ENCODE assay signal across 8 cellular contexts in the genomic region with DNA sequence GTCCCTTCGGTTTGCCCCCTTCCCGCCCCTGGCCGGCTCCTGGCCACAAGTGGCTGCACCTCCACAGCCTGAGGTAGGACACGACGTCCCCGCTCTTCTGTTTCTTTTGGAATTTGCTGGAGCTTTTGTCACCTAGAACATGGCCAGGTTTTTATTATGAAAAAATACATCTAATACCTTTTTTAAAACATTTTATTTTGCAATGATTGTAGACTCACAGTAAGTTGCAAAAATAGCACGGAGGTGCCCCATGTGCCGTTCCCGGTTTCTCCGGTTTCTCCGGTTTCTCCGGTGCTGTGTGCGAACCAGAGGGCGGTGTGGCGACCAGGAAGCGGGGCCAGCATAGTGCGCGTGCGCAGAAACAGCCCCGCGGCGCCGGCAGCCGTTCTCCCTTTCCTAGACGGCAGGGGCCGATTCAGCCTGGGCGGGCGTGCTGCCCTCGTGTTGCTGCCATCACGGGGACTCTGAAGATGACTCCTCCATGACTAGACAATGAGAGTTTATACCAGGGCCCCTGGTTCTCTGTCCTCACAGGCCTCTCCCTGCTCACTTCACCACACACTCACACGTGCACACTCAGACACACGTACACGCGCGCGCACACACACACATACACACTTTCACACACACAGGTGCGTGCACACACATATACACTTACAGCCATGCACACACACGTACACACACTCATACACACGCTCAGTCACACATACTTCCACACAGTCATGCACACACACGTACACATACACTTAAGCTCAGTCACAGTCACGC.
DNase-seq lines count a peak whose midpoint lies in the region; ATAC-seq and TF ChIP-seq lines count a peak whose summit lies in the region.

No MANE protein-coding gene starts in this region.

- no peaks in the 10 kb centered on the region for H3F3A ChIP-seq in Loucy (ENCODE audit: low read depth)

- H3K36me3 ChIP-seq in BLaER1 treated with 17β-estradiol and CSF1 and Interleukin-3, amounts not matched to agents 10 nM and 100 nM: no peaks in the 10 kb centered on the region
- no peaks in the 10 kb centered on the region for H3K36me3 ChIP-seq in Loucy (ENCODE audit: insufficient read depth, low read length)
- H3K36me3 ChIP-seq in aorta (ENCODE audit: control insufficient read depth in 1 of 2, insufficient read depth in 2 of 2, low read length in 1 of 2): no peaks in the 10 kb centered on the region

- H4K20me1 ChIP-seq in BLaER1 treated with 17β-estradiol and CSF1 and Interleukin-3, amounts not matched to agents 10 nM and 100 nM: peaks cover 0 to 56% (median 11%) of the 10 kb centered on the region in 11 experiments; a peak in 14 of 22 replicates
- no peaks in the 10 kb centered on the region for H4K20me1 ChIP-seq in Loucy (ENCODE audit: insufficient read depth, low read length, poor library complexity, severe bottlenecking)

- WGBS in aorta, 2 donors: 22 to 24% methylated on average over 41 of the region's 41 CpGs

- intact Hi-C loops in left cardiac atrium (cut with DNase I) (no loop called here), aorta (cut with DNase I) (no loop called here)

- peak overlapping the region; percentile 78 to 79 (median 78) for H3K4me3 Mint-ChIP-seq in T-cell
- H3K4me3 Mint-ChIP-seq in activated naive CD8-positive, alpha-beta T cell treated with anti-CD3 and anti-CD28 coated beads, Interleukin-2, amount 50 U/mL, for 24 hours: peak overlapping the region; percentile 80

- H3K27me3 ChIP-seq in BLaER1 treated with 17β-estradiol and CSF1 and Interleukin-3, amounts not matched to agents 10 nM and 100 nM: peaks cover 19 to 72% (median 32%) of the 10 kb centered on the region in 11 experiments
- no peaks in the 10 kb centered on the region for H3K27me3 ChIP-seq in Loucy (ENCODE audit: insufficient read depth, low read length, poor library complexity, severe bottlenecking)
- H3K27me3 ChIP-seq in aorta (ENCODE audit: control insufficient read depth in 1 of 2, insufficient read depth in 2 of 2, low read length in 1 of 2): no peaks in the 10 kb centered on the region

- H3K9ac ChIP-seq in BLaER1 treated with 17β-estradiol and CSF1 and Interleukin-3, amounts not matched to agents 10 nM and 100 nM: peak overlapping the region; percentile 24 to 67 (median 43); a peak in 15 of 22 replicates
- H3K9ac ChIP-seq in Loucy (ENCODE audit: low read depth, low read length, poor library complexity, severe bottlenecking): peak overlapping the region; percentile 96

- peak overlapping the region; percentile 89 for H2AFZ ChIP-seq in Loucy (ENCODE audit: low read length)

- no peaks in the 10 kb centered on the region for H3K9me2 ChIP-seq in Loucy (replicated peaks; ENCODE audit: low read depth, low read length)

- peak overlapping the region; percentile 80 to 97 (median 94) for H3K4me2 ChIP-seq in BLaER1 treated with 17β-estradiol and CSF1 and Interleukin-3, amounts not matched to agents 10 nM and 100 nM
- peak overlapping the region; percentile 77 for H3K4me2 ChIP-seq in Loucy (ENCODE audit: low read depth, low read length, poor library complexity, severe bottlenecking)

- no peaks in the 10 kb centered on the region for H3K9me3 ChIP-seq in BLaER1 treated with 17β-estradiol and CSF1 and Interleukin-3, amounts not matched to agents 10 nM and 100 nM (replicated peaks in 1 of 11)
- H3K9me3 ChIP-seq in Loucy (ENCODE audit: insufficient read depth, low read depth, low read length): no peaks in the 10 kb centered on the region
- H3K9me3 ChIP-seq in aorta (ENCODE audit: control insufficient read depth, low read length): no peaks in the 10 kb centered on the region

- H3K4me1 Mint-ChIP-seq in T-cell: peaks cover 29 to 45% (median 44%) of the 10 kb centered on the region in 3 donors
- H3K4me1 Mint-ChIP-seq in activated naive CD8-positive, alpha-beta T cell treated with anti-CD3 and anti-CD28 coated beads, Interleukin-2, amount 50 U/mL, for 24 hours: peaks cover 32% of the 10 kb centered on the region

- CTCF ChIA-PET in T-cell (lab: Charles Lee): interaction anchor here in 1 of 2 donors (0.5 kb wide), 1 partner anchor 80 kb away, joined by 3 read pairs; no protein-coding TSS in a partner anchor

- peaks cover 7% of the 10 kb centered on the region; the same call in 1 of the 2 replicates for H3K79me2 ChIP-seq in Loucy (ENCODE audit: insufficient read depth, low read length)

- no peaks in the 10 kb centered on the region for H3K27me3 Mint-ChIP-seq in T-cell
- peaks cover 3% of the 10 kb centered on the region for H3K27me3 Mint-ChIP-seq in activated naive CD8-positive, alpha-beta T cell treated with anti-CD3 and anti-CD28 coated beads, Interleukin-2, amount 50 U/mL, for 24 hours

- H3K9me3 Mint-ChIP-seq in T-cell: no peaks in the 10 kb centered on the region
- no peaks in the 10 kb centered on the region for H3K9me3 Mint-ChIP-seq in activated naive CD8-positive, alpha-beta T cell treated with anti-CD3 and anti-CD28 coated beads, Interleukin-2, amount 50 U/mL, for 24 hours

- peak overlapping the region; percentile 43 to 56 (median 48); a peak in 19 of 20 replicates for H3K4me3 ChIP-seq in BLaER1 treated with 17β-estradiol and CSF1 and Interleukin-3, amounts not matched to agents 10 nM and 100 nM
- H3K4me3 ChIP-seq in Loucy (ENCODE audit: low read length, poor library complexity, severe bottlenecking) (peak overlapping the region; percentile 95), retinal pigment epithelial cell (ENCODE audit: low read length) (peak overlapping the region; percentile 40), aorta (ENCODE audit: low read length in 2 of 2) (no peak overlapping the region)

- POLR2A ChIA-PET in T-cell (lab: Charles Lee): no interaction called here

- DNase-seq in T-cell (peak; percentile 55 to 84 (median 78)), left cardiac atrium (peak; percentile 86), retinal pigment epithelial cell (ENCODE audit: low read depth) (no peak), aorta (peak; percentile 89 to 95)
- peak; percentile 89 for DNase-seq in activated naive CD8-positive, alpha-beta T cell treated with anti-CD3 and anti-CD28 coated beads, Interleukin-2, amount 50 U/mL, for 24 hours

- peak overlapping the region in 5 of 11 experiments; percentile 20 to 46 (median 38); a peak in 6 of 22 replicates for H3K27ac ChIP-seq in BLaER1 treated with 17β-estradiol and CSF1 and Interleukin-3, amounts not matched to agents 10 nM and 100 nM
- H3K27ac ChIP-seq in aorta (ENCODE audit: low read depth in 1 of 2, low read length in 2 of 2): peak overlapping the region in 1 of 2 donors; percentile 83

- peaks cover 33 to 59% (median 46%) of the 10 kb centered on the region in 10 experiments for H3K4me1 ChIP-seq in BLaER1 treated with 17β-estradiol and CSF1 and Interleukin-3, amounts not matched to agents 10 nM and 100 nM
- H3K4me1 ChIP-seq in Loucy (ENCODE audit: insufficient read depth, low read length, poor library complexity, severe bottlenecking) (peaks cover 34% of the 10 kb centered on the region), aorta (ENCODE audit: control insufficient read depth in 1 of 2, insufficient read depth in 2 of 2, low read length in 2 of 2) (peaks cover 0 to 2% of the 10 kb centered on the region in 2 donors)

- TF ChIP-seq CTCF in Loucy (conservative IDR thresholded peaks at IDR 0.05; ENCODE audit: low read length) (0 out of 2 replicates have a peak, but pooled peaks have one; percentile 24), retinal pigment epithelial cell (conservative IDR thresholded peaks at IDR 0.05; ENCODE audit: low read depth, low read length) (no peak)

- ATAC-seq in GM21390 (IDR thresholded peaks at IDR 0.05; ENCODE audit: unreplicated experiment) (peak; percentile 71), T-cell (replicated peaks in 1 of 4) (peak; percentile 84 to 93 (median 90)), left cardiac atrium (peak; percentile 75 to 86), aorta (ENCODE audit: low FRiP score) (peak; percentile 78)
- peak; percentile 85 for ATAC-seq in activated naive CD8-positive, alpha-beta T cell treated with anti-CD3 and anti-CD28 coated beads, Interleukin-2, amount 50 U/mL, for 24 hours

- no peaks in the 10 kb centered on the region for H3K36me3 Mint-ChIP-seq in T-cell
- H3K36me3 Mint-ChIP-seq in activated naive CD8-positive, alpha-beta T cell treated with anti-CD3 and anti-CD28 coated beads, Interleukin-2, amount 50 U/mL, for 24 hours (ENCODE audit: low read depth): no peaks in the 10 kb centered on the region

- H3K27ac Mint-ChIP-seq in T-cell: peak overlapping the region; percentile 59 to 81
- H3K27ac Mint-ChIP-seq in activated naive CD8-positive, alpha-beta T cell treated with anti-CD3 and anti-CD28 coated beads, Interleukin-2, amount 50 U/mL, for 24 hours: peak overlapping the region; percentile 76

Comparison
In these comparisons a context has a peak if more than half of its experiments do, and no peak if none do; other contexts are left out.
1. H3K4me3 ChIP-seq: peak in BLaER1 treated with 17β-estradiol and CSF1 and Interleukin-3, amounts not matched to agents 10 nM and 100 nM (10 of 10), Loucy (single experiment) and retinal pigment epithelial cell (single experiment); none in aorta (0 of 2).
2. Peak in every context shown above with its lines, with median percentiles within 50 percentile points of each other: ATAC-seq.